ENCODE assay signal across 27 cellular contexts in genomic region chr4:111519683-111520082, GRCh38.
"Had no signal": no experiment of that assay in that cellular context is flagged by ENCODE, and none has a peak within 500 bp of the region (broad histone marks: within the 10 kb centered on the region; RNA-seq: fewer than 3 reads in every experiment).

No MANE protein-coding gene starts in this region.

- ATAC-seq: body of pancreas; gastrocnemius medialis; naive thymus-derived CD4-positive, alpha-beta T cell; upper lobe of right lung had no signal

- DNase-seq: activated CD4-positive, alpha-beta memory T cell treated with anti-CD3 and anti-CD28 coated beads for 36 hours; activated CD4-positive, alpha-beta T cell treated with anti-CD3 and anti-CD28 coated beads, Interleukin-2, amount 10 ng/mL, durations not matched to agents 24 days and 14 days; activated CD4-positive, CD25-positive, alpha-beta regulatory T cell treated with anti-CD3 and anti-CD28 coated beads, Interleukin-2, amount 50 U/mL, for 72 hours; activated CD8-positive, alpha-beta memory T cell treated with anti-CD3 and anti-CD28 coated beads, Interleukin-2, amount 50 U/mL, for 4 hours; activated effector memory CD4-positive, alpha-beta T cell treated with anti-CD3 and anti-CD28 coated beads, Interleukin-2, amount 50 U/mL, for 16 hours; activated naive CD4-positive, alpha-beta T cell treated with anti-CD3 and anti-CD28 coated beads for 36 hours; activated naive CD8-positive, alpha-beta T cell treated with anti-CD3 and anti-CD28 coated beads for 36 hours; activated T-cell treated with anti-CD3 and anti-CD28 coated beads, Interleukin-2, amount 50 U/mL, for 1 hour; adrenal gland; aorta; body of pancreas; cerebellar nuclear complex; colonic mucosa; effector CD8-positive, alpha-beta T cell; gastrocnemius medialis; glutamatergic neuron; hippocampal formation; midbrain; naive thymus-derived CD4-positive, alpha-beta T cell; occipital lobe; stimulated activated CD4-positive, alpha-beta T cell treated with anti-CD3 and anti-CD28 coated beads, Interleukin-15, amount 100 ng/mL, for 24 hours; stimulated activated CD4-positive, alpha-beta T cell treated with anti-CD3 and anti-CD28 coated beads, Interleukin-2, amount 100 ng/mL, for 24 hours; stimulated activated naive CD4-positive, alpha-beta T cell; T-helper 9 cell; tibial artery; upper lobe of right lung; WERI-Rb-1 had no signal
